Comparison of ENCODE assay signal across 10 cellular contexts in the genomic region with DNA sequence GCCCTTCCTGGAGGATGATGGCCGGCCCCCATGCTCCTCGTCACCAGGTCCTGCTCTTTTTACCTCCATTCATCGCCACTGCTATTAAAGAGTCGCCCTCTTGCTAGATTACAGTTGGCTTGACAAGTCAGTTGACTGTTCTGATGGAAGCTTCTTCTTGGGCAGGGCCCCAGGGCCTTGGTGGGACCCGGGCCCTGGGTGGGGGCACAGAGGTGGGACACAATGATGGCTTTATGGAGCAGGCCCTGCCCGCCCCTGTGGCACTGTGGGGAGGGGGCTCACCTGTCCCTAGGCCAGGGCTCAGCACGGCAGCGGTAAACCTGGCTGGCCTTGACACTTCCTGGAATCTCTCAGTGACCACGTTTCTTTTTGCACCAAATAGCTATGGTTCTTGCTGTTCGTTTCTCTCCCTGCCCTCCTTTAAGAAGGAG. TPM values are rescaled to one million over a fixed set of nuclear protein-coding genes. Genes with fewer than 3 reads are reported as not detected.
DNase-seq lines count a peak whose midpoint lies in the region; ATAC-seq, FAIRE-seq and TF ChIP-seq lines count a peak whose summit lies in the region.
"Had no signal": no experiment of that assay in that cellular context is flagged by ENCODE, and none has a peak within 500 bp of the region (broad histone marks: within the 10 kb centered on the region; RNA-seq: fewer than 3 reads in every experiment).

No MANE protein-coding gene starts in this region.

- no peaks in the 10 kb centered on the region for H3K9me3 ChIP-seq in CD4-positive, CD25-positive, alpha-beta regulatory T cell (ENCODE audit: control insufficient read depth in 2 of 2, low read length in 2 of 2)
- no peaks in the 10 kb centered on the region for H3K9me3 ChIP-seq in astrocyte (ENCODE audit: insufficient read depth, low read depth, low read length)

- peaks cover 0 to 17% (median 10%) of the 10 kb centered on the region in 4 donors for H3K4me1 Mint-ChIP-seq in CD4-positive, CD25-positive, alpha-beta regulatory T cell
- H3K4me1 Mint-ChIP-seq in astrocyte (ENCODE audit: low read depth, unreplicated experiment), result no peaks in the 10 kb centered on the region
- peaks cover 12% of the 10 kb centered on the region for H3K4me1 Mint-ChIP-seq in nephron

- H3K27me3 Mint-ChIP-seq in CD4-positive, CD25-positive, alpha-beta regulatory T cell, result peaks cover 18% of the 10 kb centered on the region
- H3K27me3 Mint-ChIP-seq in astrocyte (ENCODE audit: low read depth, unreplicated experiment) (peaks cover 18% of the 10 kb centered on the region), nephron (ENCODE audit: low read depth) (peaks cover 5% of the 10 kb centered on the region)

- no peak overlapping the region for H3K4me2 ChIP-seq in astrocyte (ENCODE audit: low read length)

- FAIRE-seq in astrocyte (lab: Jason Lieb, UNC), result no peak

- no peak for DNase-seq in CD4-positive, CD25-positive, alpha-beta regulatory T cell
- DNase-seq in GM13976 (ENCODE audit: low spot score), result peak; percentile 29
- DNase-seq in astrocyte (ENCODE audit: low read depth), result no peak
- DNase-seq in NCI-H2081 treated with DMSO at 0.1 percent for 48 hours (lab: John Stamatoyannopoulos, UW), result no peak
- no peak for DNase-seq in occipital lobe (lab: John Stamatoyannopoulos, UW)
- no peak for DNase-seq in HuH-7 (ENCODE audit: low spot score)
- DNase-seq: NCI-H226, Right ventricle myocardium superior had no signal

- in situ Hi-C loops in GM13976 (cut with MboI; ENCODE audit: low sequenced_read_pairs, unreplicated experiment), result no loop called here

- no peaks in the 10 kb centered on the region for H4K20me1 ChIP-seq in astrocyte (ENCODE audit: insufficient read depth, low read length)

- no peak for ATAC-seq in CD4-positive, CD25-positive, alpha-beta regulatory T cell (ENCODE audit: low read depth in 2 of 2)
- no peak for ATAC-seq in GM18868 (IDR thresholded peaks at IDR 0.05; ENCODE audit: unreplicated experiment)

- H3K4me3 Mint-ChIP-seq in CD4-positive, CD25-positive, alpha-beta regulatory T cell, result peak overlapping the region; percentile 60 to 84 (median 80)
- peak overlapping the region; percentile 50 for H3K4me3 Mint-ChIP-seq in astrocyte (ENCODE audit: unreplicated experiment)
- peak overlapping the region; percentile 79 to 86 (median 86) for H3K4me3 Mint-ChIP-seq in nephron

- TF ChIP-seq CTCF in GM13976 (IDR thresholded peaks at IDR 0.05; ENCODE audit: borderline replicate concordance, control extremely low read depth, extremely low read depth, insufficient read depth, missing control alignments), result no peak
- TF ChIP-seq CTCF in astrocyte (IDR thresholded peaks at IDR 0.05; ENCODE audit: insufficient read depth, low read depth, low read length), result no peak
- TF ChIP-seq CTCF in nephron (IDR thresholded peaks at IDR 0.05; ENCODE audit: unreplicated experiment in 3 of 3), result no peak

- H3K27me3 ChIP-seq in CD4-positive, CD25-positive, alpha-beta regulatory T cell (ENCODE audit: control insufficient read depth, insufficient read depth, low read length), result no peaks in the 10 kb centered on the region
- no peaks in the 10 kb centered on the region for H3K27me3 ChIP-seq in astrocyte (ENCODE audit: insufficient read depth, low read length)

- no peaks in the 10 kb centered on the region for H3K79me2 ChIP-seq in astrocyte (ENCODE audit: insufficient read depth, low read length)

- H3K4me3 ChIP-seq in CD4-positive, CD25-positive, alpha-beta regulatory T cell (ENCODE audit: low read depth, low read length), result no peak overlapping the region
- no peak overlapping the region for H3K4me3 ChIP-seq in astrocyte (ENCODE audit: insufficient read depth, low read depth, low read length)

- no peak overlapping the region for H2AFZ ChIP-seq in astrocyte (ENCODE audit: low read depth, low read length)

- H3K9ac ChIP-seq in astrocyte (ENCODE audit: low read length), result no peak overlapping the region

- peaks cover 13% of the 10 kb centered on the region for H3K4me1 ChIP-seq in CD4-positive, CD25-positive, alpha-beta regulatory T cell (ENCODE audit: control insufficient read depth, insufficient read depth, low read length, poor library complexity, severe bottlenecking)
- peaks cover 8% of the 10 kb centered on the region for H3K4me1 ChIP-seq in astrocyte (ENCODE audit: insufficient read depth, low read length)

- H3K36me3 ChIP-seq in CD4-positive, CD25-positive, alpha-beta regulatory T cell (ENCODE audit: control insufficient read depth, insufficient read depth, low read length), result no peaks in the 10 kb centered on the region
- H3K36me3 ChIP-seq in astrocyte (ENCODE audit: insufficient read depth, low read length), result no peaks in the 10 kb centered on the region

- no peaks in the 10 kb centered on the region for H3K36me3 Mint-ChIP-seq in CD4-positive, CD25-positive, alpha-beta regulatory T cell
- H3K36me3 Mint-ChIP-seq in astrocyte (ENCODE audit: low read depth, unreplicated experiment) (peaks cover 2% of the 10 kb centered on the region), nephron (ENCODE audit: low read depth) (no peaks in the 10 kb centered on the region)

- no peaks in the 10 kb centered on the region for H3K9me3 Mint-ChIP-seq in CD4-positive, CD25-positive, alpha-beta regulatory T cell
- H3K9me3 Mint-ChIP-seq in astrocyte (ENCODE audit: unreplicated experiment), result no peaks in the 10 kb centered on the region
- no peaks in the 10 kb centered on the region for H3K9me3 Mint-ChIP-seq in nephron

- no peak overlapping the region for H3K27ac Mint-ChIP-seq in CD4-positive, CD25-positive, alpha-beta regulatory T cell
- H3K27ac Mint-ChIP-seq in astrocyte (ENCODE audit: unreplicated experiment) (peak overlapping the region; percentile 34), nephron (peak overlapping the region; percentile 75 to 92 (median 75))

- no peak overlapping the region for H3K27ac ChIP-seq in CD4-positive, CD25-positive, alpha-beta regulatory T cell (ENCODE audit: insufficient read depth, low read length, poor library complexity, severe bottlenecking)
- H3K27ac ChIP-seq in astrocyte (ENCODE audit: low read depth, low read length), result no peak overlapping the region

RNA-seq across cellular contexts. Expression of gene HS6ST1, which starts 4.8 kb away (rescaled TPM):
- 7.6 TPM for total RNA-seq in CD4-positive, CD25-positive, alpha-beta regulatory T cell
- 1 to 10 TPM; 1.1 to 1.8 (median 1.3) TPM for polyA plus RNA-seq in CD4-positive, CD25-positive, alpha-beta regulatory T cell
- total RNA-seq in astrocyte, result 20.5 and 20.9 TPM in 2 replicates
- total RNA-seq in occipital lobe, result 85.5 TPM

Comparison
In these comparisons a context has a peak if more than half of its experiments do, and no peak if none do; other contexts are left out.
1. H3K27ac Mint-ChIP-seq: peak in astrocyte (single experiment) and nephron (3 of 3); none in CD4-positive, CD25-positive, alpha-beta regulatory T cell (0 of 3).
2. Peak in every context shown above with its lines, with median percentiles within 50 percentile points of each other: H3K4me3 Mint-ChIP-seq.